ENCODE assay signal across 8 cellular contexts in the genomic region with DNA sequence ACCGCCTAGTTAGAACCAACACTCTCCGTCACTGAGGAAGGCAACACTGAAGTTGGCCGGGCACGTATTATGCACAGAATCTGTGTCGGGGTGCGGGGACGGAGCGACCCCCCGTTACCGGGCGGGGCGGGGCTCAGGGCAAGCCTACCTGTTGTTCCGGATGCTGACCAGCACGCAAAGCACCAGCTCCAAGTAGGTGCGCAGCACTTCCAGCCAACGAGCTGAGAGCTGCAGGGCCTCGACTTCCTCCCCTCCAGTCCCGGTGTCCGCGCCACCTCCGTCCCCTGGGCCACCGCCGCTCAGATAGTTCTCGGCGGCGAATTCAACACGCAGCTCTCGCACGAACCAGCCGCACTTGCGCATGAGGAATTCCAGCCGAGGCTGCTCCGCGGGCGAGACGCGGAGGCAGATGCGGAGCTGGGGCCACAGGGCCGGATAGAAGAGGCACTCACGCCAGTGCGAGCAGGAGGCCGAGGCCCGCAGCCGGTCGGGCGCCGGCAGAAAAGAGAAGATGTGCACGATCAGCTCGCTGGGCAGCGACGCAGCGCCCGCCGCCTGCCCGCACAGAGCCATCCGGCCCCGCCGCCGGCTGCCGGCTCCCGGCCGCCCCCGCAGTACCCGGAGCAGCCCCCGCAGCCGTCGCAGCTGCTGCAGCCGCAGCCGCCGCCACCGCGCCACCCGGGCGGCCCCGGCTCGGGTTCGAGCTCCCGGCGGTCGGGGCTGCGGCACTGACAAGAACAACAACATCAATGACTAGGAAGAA. TPM values are rescaled to one million over a fixed set of nuclear protein-coding genes. Genes with fewer than 3 reads are reported as not detected.
DNase-seq lines count a peak whose midpoint lies in the region; ATAC-seq, FAIRE-seq and TF ChIP-seq lines count a peak whose summit lies in the region.

No MANE protein-coding gene starts in this region.

- in situ Hi-C loops in brain microvascular endothelial cell (cut with HindIII; ENCODE audit: low pct_ligation_motif_present, low sequenced_read_pairs), result no loop called here

- BruUV-seq in Caco-2 (replicated peaks; lab: Mats Ljungman, UMichigan), result no TSS peak

- H3K36me3 ChIP-seq in Caco-2 (ENCODE audit: control insufficient read depth, insufficient read depth, low read length) (no peaks in the 10 kb centered on the region; the same call in 1 of the 2 replicates), brain microvascular endothelial cell (replicated peaks) (no peaks in the 10 kb centered on the region)

- POLR2A ChIA-PET in Caco-2 (lab: Charles Lee), result interaction anchor here (0.7 to 1.9 kb wide), 4 partner anchors 200 to 329 kb away, joined by 3 to 19 read pairs (median 4); partner anchors contain the start of genes PNN, SEC23A and TRAPPC6B

- FAIRE-seq in RCC 7860 (lab: Jason Lieb, UNC), result no peak

- H3K36me3 Mint-ChIP-seq in Caco-2 (ENCODE audit: insufficient read depth, unreplicated experiment) (peaks cover 17% of the 10 kb centered on the region), immature natural killer cell (no peaks in the 10 kb centered on the region)

- DNase-seq in Caco-2, result peak; percentile 51 to 55
- peak; percentile 18 to 71 (median 31) for DNase-seq in T-helper 2 cell
- DNase-seq in brain microvascular endothelial cell, result peak; percentile 25
- DNase-seq in immature natural killer cell, result peak in 2 of 3 donors; percentile 58 to 64
- peak; percentile 61 for DNase-seq in stimulated activated CD4-positive, alpha-beta T cell treated with anti-CD3 and anti-CD28 coated beads, Interleukin-15, amount 100 ng/mL, for 24 hours
- DNase-seq in RCC 7860 (ENCODE audit: low spot score), result no peak

- no peaks in the 10 kb centered on the region for H3K9me3 Mint-ChIP-seq in Caco-2 (ENCODE audit: unreplicated experiment)
- no peaks in the 10 kb centered on the region for H3K9me3 Mint-ChIP-seq in immature natural killer cell

- H3K9me3 ChIP-seq in Caco-2, result no peaks in the 10 kb centered on the region

- H3K4me1 ChIP-seq in Caco-2, result peaks cover 12% of the 10 kb centered on the region

- no peak for TF ChIP-seq CTCF in Caco-2 (IDR thresholded peaks at IDR 0.05; ENCODE audit: insufficient read depth in 1 of 2, low read depth in 1 of 2, low read length in 1 of 2, severe bottlenecking in 1 of 2, unreplicated experiment in 1 of 2)
- TF ChIP-seq CTCF in brain microvascular endothelial cell (IDR thresholded peaks at IDR 0.05; ENCODE audit: low read depth, low read length, missing control alignments), result no peak

- CTCF ChIA-PET in Caco-2 (lab: Charles Lee), result interaction anchor here (1.3 to 2.2 kb wide), 3 partner anchors 15 to 329 kb away, joined by 5 to 11 read pairs (median 7); partner anchors contain the start of gene SEC23A

- peak overlapping the region; percentile 93 for H3K4me3 ChIP-seq in Caco-2 (ENCODE audit: low read depth, low read length)
- peak overlapping the region; percentile 84 for H3K4me3 ChIP-seq in brain microvascular endothelial cell (ENCODE audit: low read depth, low read length)

- H3K4me1 Mint-ChIP-seq in Caco-2 (ENCODE audit: low read depth, unreplicated experiment) (peaks cover 24% of the 10 kb centered on the region), immature natural killer cell (peaks cover 48 to 53% of the 10 kb centered on the region in 2 donors)

- no peaks in the 10 kb centered on the region for H3K27me3 ChIP-seq in Caco-2 (replicated peaks; ENCODE audit: control insufficient read depth, insufficient read depth, low read length)
- H3K27me3 ChIP-seq in brain microvascular endothelial cell (replicated peaks), result no peaks in the 10 kb centered on the region

- peak; percentile 25 for ATAC-seq in GM19351 (IDR thresholded peaks at IDR 0.05; ENCODE audit: unreplicated experiment)
- ATAC-seq in HG03460 (IDR thresholded peaks at IDR 0.05; ENCODE audit: unreplicated experiment), result peak; percentile 15

- peak overlapping the region; percentile 100 for H3K27ac Mint-ChIP-seq in Caco-2 (ENCODE audit: unreplicated experiment)
- peak overlapping the region; percentile 99 to 100 (median 100) for H3K27ac Mint-ChIP-seq in immature natural killer cell

- H3K4me3 Mint-ChIP-seq in Caco-2 (ENCODE audit: unreplicated experiment), result peak overlapping the region; percentile 93
- H3K4me3 Mint-ChIP-seq in immature natural killer cell, result peak overlapping the region; percentile 98 to 100 (median 99)

- H3K27me3 Mint-ChIP-seq in Caco-2 (ENCODE audit: insufficient read depth, unreplicated experiment) (no peaks in the 10 kb centered on the region), immature natural killer cell (ENCODE audit: low read depth in 3 of 3) (peaks cover 7 to 19% (median 18%) of the 10 kb centered on the region in 3 donors)

- intact Hi-C loops in Caco-2 (cut with micrococcal nuclease; ENCODE audit: unreplicated experiment), result loop anchor here (1.0 to 2.0 kb wide), 3 partner anchors 38 to 329 kb away; partner anchors contain the start of genes PNN and SEC23A

- peak overlapping the region; percentile 100 for H3K27ac ChIP-seq in brain microvascular endothelial cell

RNA-seq across cellular contexts. Expression of gene FBXO33, which starts 0.6 kb away (rescaled TPM):
- total RNA-seq in Caco-2 (2022), result 6.0 and 6.5 TPM in 2 replicates
- polyA plus RNA-seq in immature natural killer cell, result 10 to 100 TPM; 13.4 to 18.2 (median 17.6) TPM
